In genomic region chr3:153595186-153595815, GRCh38 we compare ENCODE assay signal across 8 cellular contexts.
DNase-seq lines count a peak whose midpoint lies in the region; ATAC-seq, FAIRE-seq and TF ChIP-seq lines count a peak whose summit lies in the region.

No MANE protein-coding gene starts in this region.

- no peaks in the 10 kb centered on the region for H3K27me3 ChIP-seq in thoracic aorta (replicated peaks; ENCODE audit: insufficient read depth)

- no peak for TF ChIP-seq POLR2A in GM12892 (IDR thresholded peaks at IDR 0.05; ENCODE audit: low read depth, low read length)

- no peak overlapping the region for H3K27ac ChIP-seq in thoracic aorta

- no peak overlapping the region for H3K4me3 ChIP-seq in thoracic aorta

- no peaks in the 10 kb centered on the region for H3K36me3 ChIP-seq in thoracic aorta

- ATAC-seq in HG03354 (IDR thresholded peaks at IDR 0.05; ENCODE audit: poor library complexity, severe bottlenecking, unreplicated experiment) (peak; percentile 54), thoracic aorta (ENCODE audit: insufficient number of reproducible peaks, low FRiP score, low read depth) (peak; percentile 82), GM21526 (IDR thresholded peaks at IDR 0.05; ENCODE audit: low FRiP score, unreplicated experiment) (no peak), GM18519 (IDR thresholded peaks at IDR 0.05; ENCODE audit: low FRiP score, unreplicated experiment) (no peak)

- H3K4me1 ChIP-seq in thoracic aorta (ENCODE audit: control insufficient read depth in 1 of 2, low read depth in 2 of 2), result no peaks in the 10 kb centered on the region

- DNase-seq in GM04504 (ENCODE audit: low read depth) (peak; percentile 9), SW480 (ENCODE audit: low spot score) (peak; percentile 62), hepatic stellate cell (ENCODE audit: low spot score) (peak; percentile 4), thoracic aorta (ENCODE audit: low spot score) (no peak), GM12892 (ENCODE audit: insufficient read length) (no peak)

- H3K9me3 ChIP-seq in thoracic aorta, result no peaks in the 10 kb centered on the region

- peak; percentile 55 for TF ChIP-seq CTCF in thoracic aorta (IDR thresholded peaks at IDR 0.05)

- no peak for FAIRE-seq in GM12892 (lab: Jason Lieb, UNC)

Comparison
In these comparisons a context has a peak if more than half of its experiments do, and no peak if none do; other contexts are left out.
1. DNase-seq: peak in GM04504 (single experiment), SW480 (single experiment) and hepatic stellate cell (single experiment); none in thoracic aorta (single experiment) and GM12892 (single experiment).
2. ATAC-seq: peak in HG03354 (single experiment) and thoracic aorta (single experiment); none in GM21526 (single experiment) and GM18519 (single experiment).